ENCODE assay signal across 15 cellular contexts in genomic region chr1:218397752-218398339, GRCh38. TPM values are rescaled to one million over a fixed set of nuclear protein-coding genes. Genes with fewer than 3 reads are reported as not detected.
DNase-seq lines count a peak whose midpoint lies in the region; ATAC-seq and FAIRE-seq lines count a peak whose summit lies in the region.
"Had no signal": no experiment of that assay in that cellular context is flagged by ENCODE, and none has a peak within 500 bp of the region (broad histone marks: within the 10 kb centered on the region; RNA-seq: fewer than 3 reads in every experiment).

No MANE protein-coding gene starts in this region.

- no peak overlapping the region for H3K4ac ChIP-seq in mesendoderm (ENCODE audit: low read depth, low read length)

- H3K79me1 ChIP-seq in mesendoderm (ENCODE audit: low read length): no peaks in the 10 kb centered on the region

- FAIRE-seq in RCC 7860 (lab: Jason Lieb, UNC): peak; percentile 99
- FAIRE-seq: H54 had no signal

- H2BK120ac ChIP-seq in mesendoderm (ENCODE audit: low read depth, low read length): no peak overlapping the region

- H3K9ac ChIP-seq in mesendoderm (ENCODE audit: low read length): no peak overlapping the region

- no peaks in the 10 kb centered on the region for H3K27me3 ChIP-seq in mesendoderm (ENCODE audit: insufficient read depth, low read length, poor library complexity)
- H3K27me3 ChIP-seq: vagina had no signal

- no peak overlapping the region for H2AK5ac ChIP-seq in mesendoderm (ENCODE audit: low read length)

- no peaks in the 10 kb centered on the region for H3K36me3 ChIP-seq in mesendoderm (ENCODE audit: control insufficient read depth, insufficient read depth, low read length)
- H3K36me3 ChIP-seq: vagina had no signal

- no peak overlapping the region for H3K23ac ChIP-seq in mesendoderm (ENCODE audit: low read length)

- WGBS in mesendoderm (ENCODE audit: extremely low coverage, insufficient coverage, low lambda C conversion rate): no CpG with 5 or more reads among the region's 8 CpGs

- H2BK15ac ChIP-seq in mesendoderm (replicated peaks; ENCODE audit: low read depth): no peak overlapping the region

- H4K5ac ChIP-seq in mesendoderm (ENCODE audit: low read length): no peak overlapping the region

- ATAC-seq in esophagus mucosa (peak; percentile 33), GM19467 (IDR thresholded peaks at IDR 0.05; ENCODE audit: unreplicated experiment) (no peak)
- ATAC-seq: activated CD8-positive, alpha-beta T cell treated with anti-CD3 and anti-CD28 coated beads for 36 hours had no signal

- peak; percentile 46 for DNase-seq in Daoy (ENCODE audit: low read depth)
- DNase-seq in RCC 7860 (ENCODE audit: low spot score): peak; percentile 100
- peak; percentile 8 for DNase-seq in mesendoderm
- no peak for DNase-seq in stimulated activated CD4-positive, alpha-beta T cell treated with anti-CD3 and anti-CD28 coated beads, Interleukin-4, amount 100 ng/mL, for 1 hour
- no peak for DNase-seq in SIG-M5 (lab: John Stamatoyannopoulos, UW)
- no peak for DNase-seq in AML-193 (lab: John Stamatoyannopoulos, UW)
- DNase-seq: activated CD8-positive, alpha-beta T cell treated with anti-CD3 and anti-CD28 coated beads for 36 hours; DND-41; NCI-H2171 treated with DMSO at 0.1 percent for 48 hours; stimulated activated naive CD4-positive, alpha-beta T cell had no signal

- H3K79me2 ChIP-seq in mesendoderm (ENCODE audit: control insufficient read depth, insufficient read depth, low read length): no peaks in the 10 kb centered on the region

- H3K56ac ChIP-seq in mesendoderm (ENCODE audit: low read length): no peak overlapping the region

- H4K8ac ChIP-seq in mesendoderm (ENCODE audit: low read depth, low read length): no peak overlapping the region

- H3K4me3 ChIP-seq in mesendoderm (ENCODE audit: low read length): no peak overlapping the region
- H3K4me3 ChIP-seq: SK-N-MC, vagina had no signal

- no peak overlapping the region for H2BK5ac ChIP-seq in mesendoderm (ENCODE audit: low read length)

- H3K18ac ChIP-seq in mesendoderm (ENCODE audit: low read length): no peak overlapping the region

- H3K4me1 ChIP-seq in mesendoderm (ENCODE audit: control insufficient read depth, low read depth, low read length): no peaks in the 10 kb centered on the region

- H3K4me2 ChIP-seq in mesendoderm (ENCODE audit: low read length): no peak overlapping the region

- H3K27ac ChIP-seq in mesendoderm (ENCODE audit: low read depth, low read length): no peak overlapping the region
- H3K27ac ChIP-seq: SK-N-MC, vagina had no signal

RNA-seq across cellular contexts. Expression of gene TGFB2, which starts 52.7 kb away (rescaled TPM):
- 12.6 and 18.2 TPM in 2 replicates for total RNA-seq in Daoy (2014; rRNA removed; shearing (Covaris generic))
- total RNA-seq in esophagus mucosa: 0.44 TPM
- polyA plus RNA-seq in mesendoderm (2013, experiment 1 of 2): 0.97 TPM
- 0.81 TPM for polyA plus RNA-seq in mesendoderm (2013, experiment 2 of 2)
- total RNA-seq: activated CD8-positive, alpha-beta T cell treated with anti-CD3 and anti-CD28 coated beads for 36 hours had no signal

Comparison
In these comparisons a context has a peak if more than half of its experiments do, and no peak if none do; other contexts are left out.
1. DNase-seq: peak in Daoy (single experiment), RCC 7860 (single experiment) and mesendoderm (single experiment); none in stimulated activated CD4-positive, alpha-beta T cell treated with anti-CD3 and anti-CD28 coated beads, Interleukin-4, amount 100 ng/mL, for 1 hour (single experiment), SIG-M5 (single experiment) and AML-193 (0 of 2).